In genomic region chr16:84075376-84075775, GRCh38 we compare ENCODE assay signal across 17 cellular contexts. TPM values are rescaled to one million over a fixed set of nuclear protein-coding genes. Genes with fewer than 3 reads are reported as not detected.
DNase-seq lines count a peak whose midpoint lies in the region; ATAC-seq and TF ChIP-seq lines count a peak whose summit lies in the region.
"Had no signal": no experiment of that assay in that cellular context is flagged by ENCODE, and none has a peak within 500 bp of the region (broad histone marks: within the 10 kb centered on the region; RNA-seq: fewer than 3 reads in every experiment).

No MANE protein-coding gene starts in this region.

- H3K36me3 Mint-ChIP-seq in activated CD4-positive, alpha-beta T cell treated with anti-CD3 and anti-CD28 coated beads, Interleukin-2, amount 10 ng/mL, durations not matched to agents 24 days and 14 days (ENCODE audit: low read depth), result peaks cover 38% of the 10 kb centered on the region

- TF ChIP-seq POLR2A in heart left ventricle (IDR thresholded peaks at IDR 0.05), result no peak

- H3K4me3 ChIP-seq in heart left ventricle (no peak overlapping the region), right atrium auricular region (no peak overlapping the region), tibial artery (no peak overlapping the region)

- intact Hi-C loops in heart left ventricle (cut with DNase I), result loop anchor here in 1 of 10 donors (10.0 kb wide), 1 partner anchor 409 kb away; no protein-coding TSS in a partner anchor
- intact Hi-C loops in left cardiac atrium (cut with DNase I), result no loop called here
- intact Hi-C loops in activated CD4-positive, alpha-beta T cell treated with anti-CD3 and anti-CD28 coated beads, Interleukin-2, amount 10 ng/mL, durations not matched to agents 24 days and 14 days (cut with micrococcal nuclease), result no loop called here
- intact Hi-C loops in tibial artery (cut with DNase I; ENCODE audit: low total_unique reads), result no loop called here

- H3K9me3 ChIP-seq in heart left ventricle, result no peaks in the 10 kb centered on the region
- no peaks in the 10 kb centered on the region for H3K9me3 ChIP-seq in right atrium auricular region
- no peaks in the 10 kb centered on the region for H3K9me3 ChIP-seq in tibial artery

- no peaks in the 10 kb centered on the region for H3K27me3 Mint-ChIP-seq in activated CD4-positive, alpha-beta T cell treated with anti-CD3 and anti-CD28 coated beads, Interleukin-2, amount 10 ng/mL, durations not matched to agents 24 days and 14 days
- H3K27me3 Mint-ChIP-seq: CD4-positive, alpha-beta T cell had no signal

- no peak for TF ChIP-seq CTCF in heart left ventricle (IDR thresholded peaks at IDR 0.05)
- no peak for TF ChIP-seq CTCF in right atrium auricular region (IDR thresholded peaks at IDR 0.05)
- no peak for TF ChIP-seq CTCF in tibial artery (IDR thresholded peaks at IDR 0.05)

- no peak overlapping the region for H3K27ac Mint-ChIP-seq in activated CD4-positive, alpha-beta T cell treated with anti-CD3 and anti-CD28 coated beads, Interleukin-2, amount 10 ng/mL, durations not matched to agents 24 days and 14 days
- H3K27ac Mint-ChIP-seq: CD4-positive, alpha-beta T cell; H9 had no signal

- H3K4me1 ChIP-seq in heart left ventricle (peaks cover 0 to 40% (median 10%) of the 10 kb centered on the region in 12 donors), right atrium auricular region (peaks cover 0 to 25% of the 10 kb centered on the region in 2 donors), tibial artery (peaks cover 0 to 3% (median 0%) of the 10 kb centered on the region in 4 donors)

- no peak overlapping the region for H3K4me3 Mint-ChIP-seq in activated CD4-positive, alpha-beta T cell treated with anti-CD3 and anti-CD28 coated beads, Interleukin-2, amount 10 ng/mL, durations not matched to agents 24 days and 14 days
- H3K4me3 Mint-ChIP-seq: CD4-positive, alpha-beta T cell; H9 had no signal

- H3K36me3 ChIP-seq in heart left ventricle (peaks cover 0 to 96% (median 87%) of the 10 kb centered on the region in 9 donors), right atrium auricular region (peaks cover 61% of the 10 kb centered on the region), tibial artery (peaks cover 75 to 91% (median 87%) of the 10 kb centered on the region in 3 donors)

- H3K27ac ChIP-seq in heart left ventricle (peak overlapping the region; percentile 3 to 89 (median 75)), caudate nucleus (ENCODE audit: low read depth, low read length) (no peak overlapping the region), right atrium auricular region (peak overlapping the region; percentile 81 to 87), tibial artery (no peak overlapping the region)

- no peaks in the 10 kb centered on the region for H3K9me3 Mint-ChIP-seq in activated CD4-positive, alpha-beta T cell treated with anti-CD3 and anti-CD28 coated beads, Interleukin-2, amount 10 ng/mL, durations not matched to agents 24 days and 14 days
- H3K9me3 Mint-ChIP-seq: CD4-positive, alpha-beta T cell; H9 had no signal

- peak; percentile 3 to 20 (median 18) for ATAC-seq in heart left ventricle
- ATAC-seq in left cardiac atrium, result no peak
- no peak for ATAC-seq in GM18861 (IDR thresholded peaks at IDR 0.05; ENCODE audit: unreplicated experiment)

- no peaks in the 10 kb centered on the region for H3K4me1 Mint-ChIP-seq in activated CD4-positive, alpha-beta T cell treated with anti-CD3 and anti-CD28 coated beads, Interleukin-2, amount 10 ng/mL, durations not matched to agents 24 days and 14 days
- H3K4me1 Mint-ChIP-seq: H9 had no signal

- DNase-seq in heart left ventricle (no peak), left cardiac atrium (no peak), caudate nucleus (lab: John Stamatoyannopoulos, UW) (peak in 45 of 61 donors; percentile 20 to 95 (median 66)), right atrium auricular region (ENCODE audit: low spot score) (no peak), tibial artery (no peak)
- DNase-seq in activated CD4-positive, alpha-beta T cell treated with anti-CD3 and anti-CD28 coated beads, Interleukin-2, amount 10 ng/mL, durations not matched to agents 24 days and 14 days, result no peak
- DNase-seq: ACHN; C1 segment of cervical spinal cord; Calu3; CD4-positive, alpha-beta T cell; DMS 273 treated with DMSO at 0.1 percent for 48 hours; GOT3; H9 had no signal

- no peaks in the 10 kb centered on the region for H3K27me3 ChIP-seq in heart left ventricle
- no peaks in the 10 kb centered on the region for H3K27me3 ChIP-seq in right atrium auricular region
- no peaks in the 10 kb centered on the region for H3K27me3 ChIP-seq in tibial artery

- 67 to 81% (median 73%) methylated on average over 11 of the region's 11 CpGs for WGBS in heart left ventricle, 4 donors

RNA-seq across cellular contexts. Expression of gene SLC38A8, which starts 32.8 kb away (rescaled TPM):
- total RNA-seq in heart left ventricle, result 1 to 10 TPM in 3 of 9 donors, under 1 TPM in 4, not detected in 2; 0.29 to 5.8 (median 0.63) TPM
- 10 to 100 TPM in 1 of 2 donors, not detected in 1; 25.3 TPM for polyA plus RNA-seq in heart left ventricle
- not detected for total RNA-seq in left cardiac atrium
- total RNA-seq in right atrium auricular region, result not detected
- total RNA-seq in activated CD4-positive, alpha-beta T cell treated with anti-CD3 and anti-CD28 coated beads, Interleukin-2, amount 10 ng/mL, durations not matched to agents 24 days and 14 days, result not detected in 2 replicates
- total RNA-seq: A172; Calu3; CD4-positive, alpha-beta T cell; Daoy; HT1080 had no signal

RNA-seq across cellular contexts. Expression of gene MBTPS1, which starts 41.4 kb away (rescaled TPM):
- total RNA-seq in heart left ventricle (10 to 100 TPM; 57.3 to 91.4 (median 68.6) TPM), left cardiac atrium (10 to 100 TPM; 71.5 to 93.6 TPM), right atrium auricular region (10 to 100 TPM; 75.3 to 77.5 TPM)
- 10 to 100 TPM; 37.2 to 54.2 TPM for polyA plus RNA-seq in heart left ventricle
- 49.6 and 52.3 TPM in 2 replicates for total RNA-seq in activated CD4-positive, alpha-beta T cell treated with anti-CD3 and anti-CD28 coated beads, Interleukin-2, amount 10 ng/mL, durations not matched to agents 24 days and 14 days

Comparison
In these comparisons a context has a peak if more than half of its experiments do, and no peak if none do; other contexts are left out.
1. ATAC-seq: peak in heart left ventricle (4 of 4); none in left cardiac atrium (0 of 2) and GM18861 (single experiment).
2. DNase-seq: peak in caudate nucleus (45 of 61); none in heart left ventricle (0 of 5), left cardiac atrium (single experiment), right atrium auricular region (single experiment), activated CD4-positive, alpha-beta T cell treated with anti-CD3 and anti-CD28 coated beads, Interleukin-2, amount 10 ng/mL, durations not matched to agents 24 days and 14 days (single experiment) and tibial artery (0 of 2).
3. H3K27ac ChIP-seq: peak in heart left ventricle (12 of 12) and right atrium auricular region (2 of 2); none in caudate nucleus (single experiment) and tibial artery (0 of 2).